Comparison of ENCODE assay signal across 15 cellular contexts in the genomic region with DNA sequence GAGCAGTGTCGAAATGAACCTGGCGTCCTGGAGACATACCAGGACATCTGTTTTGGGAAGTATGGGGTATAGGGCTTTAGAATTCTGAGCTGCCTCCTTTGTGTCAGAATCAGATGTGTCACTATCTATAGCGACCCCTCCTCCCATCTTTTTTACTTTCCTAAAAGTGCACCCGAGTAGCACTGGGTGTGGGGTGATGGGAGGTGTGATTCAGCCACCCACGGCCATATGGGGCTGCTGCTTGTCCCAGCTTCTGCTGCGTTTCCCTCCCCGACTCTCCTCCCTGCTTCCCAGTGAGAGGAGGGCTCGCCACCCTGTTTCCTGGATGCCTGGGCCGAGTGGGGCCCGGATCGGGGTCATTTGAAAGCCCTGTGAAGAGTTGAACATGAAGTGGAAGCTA.
DNase-seq lines count a peak whose midpoint lies in the region; ATAC-seq and TF ChIP-seq lines count a peak whose summit lies in the region.
"Had no signal": no experiment of that assay in that cellular context is flagged by ENCODE, and none has a peak within 500 bp of the region (broad histone marks: within the 10 kb centered on the region; RNA-seq: fewer than 3 reads in every experiment).

No MANE protein-coding gene starts in this region.

- no peaks in the 10 kb centered on the region for H3K36me3 Mint-ChIP-seq in GM23338 (ENCODE audit: low read depth)
- H3K36me3 Mint-ChIP-seq: CD8-positive, alpha-beta T cell had no signal

- H3K4me3 Mint-ChIP-seq in GM23338 = no peak overlapping the region
- H3K4me3 Mint-ChIP-seq: B cell; CD8-positive, alpha-beta T cell had no signal

- DNase-seq in anterior cingulate cortex (lab: John Stamatoyannopoulos, UW) (peak in 39 of 58 donors; percentile 1 to 72 (median 26)), head of caudate nucleus (peak; percentile 19 to 85 (median 54)), occipital lobe (lab: John Stamatoyannopoulos, UW) (peak; percentile 51), pons (ENCODE audit: low spot score) (no peak), NCI-H774 (lab: John Stamatoyannopoulos, UW) (no peak), GM23338 (ENCODE audit: low spot score) (no peak)
- DNase-seq: 8988T; Calu3; CD8-positive, alpha-beta T cell; DMS79 treated with DMSO at 0.1 percent for 48 hours; GF-D8 had no signal

- no peaks in the 10 kb centered on the region for H3K36me3 ChIP-seq in GM23338 (ENCODE audit: insufficient read depth)
- H3K36me3 ChIP-seq: BLaER1 treated with 17β-estradiol and CSF1 and Interleukin-3, amounts not matched to agents 10 nM and 100 nM; HAP-1 had no signal

- 0 out of 2 replicates have a peak, but pooled peaks cover 2% of the 10 kb centered on the region for H3K9me2 ChIP-seq in GM23338 (ENCODE audit: insufficient read depth)

- no peaks in the 10 kb centered on the region for H3K27me3 Mint-ChIP-seq in GM23338 (ENCODE audit: insufficient read depth, low read depth, poor library complexity)
- H3K27me3 Mint-ChIP-seq: B cell had no signal

- H3K27ac ChIP-seq in GM23338 (ENCODE audit: low read depth) = no peak overlapping the region
- H3K27ac ChIP-seq: BLaER1 treated with 17β-estradiol and CSF1 and Interleukin-3, amounts not matched to agents 10 nM and 100 nM had no signal

- intact Hi-C loops in head of caudate nucleus (cut with DNase I) = no loop called here

- no peak overlapping the region for H3K4me3 ChIP-seq in GM23338
- H3K4me3 ChIP-seq: BLaER1 treated with 17β-estradiol and CSF1 and Interleukin-3, amounts not matched to agents 10 nM and 100 nM; HAP-1 had no signal

- H3K4me1 ChIP-seq in GM23338 (ENCODE audit: insufficient read depth) = no peaks in the 10 kb centered on the region
- H3K4me1 ChIP-seq: HAP-1 had no signal

- H3K27me3 ChIP-seq in GM23338 (ENCODE audit: insufficient read depth) = no peaks in the 10 kb centered on the region
- H3K27me3 ChIP-seq: BLaER1 treated with 17β-estradiol and CSF1 and Interleukin-3, amounts not matched to agents 10 nM and 100 nM had no signal

- no peaks in the 10 kb centered on the region for H3K79me2 ChIP-seq in GM23338 (replicated peaks; ENCODE audit: insufficient read depth)

- H3F3A ChIP-seq in GM23338 (replicated peaks; ENCODE audit: low read depth) = no peaks in the 10 kb centered on the region

- peaks cover 12% of the 10 kb centered on the region for H3K4me1 Mint-ChIP-seq in GM23338
- H3K4me1 Mint-ChIP-seq: B cell had no signal

- H3K9me3 Mint-ChIP-seq in GM23338 = no peaks in the 10 kb centered on the region
- H3K9me3 Mint-ChIP-seq: CD8-positive, alpha-beta T cell had no signal

- no peak for ATAC-seq in HG03196 (IDR thresholded peaks at IDR 0.05; ENCODE audit: unreplicated experiment)
- ATAC-seq in GM23338 = no peak
- ATAC-seq: CD8-positive, alpha-beta T cell had no signal

- H3K27ac Mint-ChIP-seq in GM23338 = no peak overlapping the region
- H3K27ac Mint-ChIP-seq: B cell; CD8-positive, alpha-beta T cell had no signal

- H2AFZ ChIP-seq in GM23338 = no peak overlapping the region

- H4K20me1 ChIP-seq in GM23338 (replicated peaks; ENCODE audit: insufficient read depth) = no peaks in the 10 kb centered on the region
- H4K20me1 ChIP-seq: BLaER1 treated with 17β-estradiol and CSF1 and Interleukin-3, amounts not matched to agents 10 nM and 100 nM had no signal

- no peak for TF ChIP-seq CTCF in GM23338 (conservative IDR thresholded peaks at IDR 0.05; ENCODE audit: low read depth in 2 of 2)

- no peak overlapping the region for H3K4me2 ChIP-seq in GM23338
- H3K4me2 ChIP-seq: BLaER1 treated with 17β-estradiol and CSF1 and Interleukin-3, amounts not matched to agents 10 nM and 100 nM had no signal

TF ChIP-seq in GM23338, 12 proteins besides CTCF, POLR2A, EP300 and RAD21:
- TF ChIP-seq, protein P1, sequence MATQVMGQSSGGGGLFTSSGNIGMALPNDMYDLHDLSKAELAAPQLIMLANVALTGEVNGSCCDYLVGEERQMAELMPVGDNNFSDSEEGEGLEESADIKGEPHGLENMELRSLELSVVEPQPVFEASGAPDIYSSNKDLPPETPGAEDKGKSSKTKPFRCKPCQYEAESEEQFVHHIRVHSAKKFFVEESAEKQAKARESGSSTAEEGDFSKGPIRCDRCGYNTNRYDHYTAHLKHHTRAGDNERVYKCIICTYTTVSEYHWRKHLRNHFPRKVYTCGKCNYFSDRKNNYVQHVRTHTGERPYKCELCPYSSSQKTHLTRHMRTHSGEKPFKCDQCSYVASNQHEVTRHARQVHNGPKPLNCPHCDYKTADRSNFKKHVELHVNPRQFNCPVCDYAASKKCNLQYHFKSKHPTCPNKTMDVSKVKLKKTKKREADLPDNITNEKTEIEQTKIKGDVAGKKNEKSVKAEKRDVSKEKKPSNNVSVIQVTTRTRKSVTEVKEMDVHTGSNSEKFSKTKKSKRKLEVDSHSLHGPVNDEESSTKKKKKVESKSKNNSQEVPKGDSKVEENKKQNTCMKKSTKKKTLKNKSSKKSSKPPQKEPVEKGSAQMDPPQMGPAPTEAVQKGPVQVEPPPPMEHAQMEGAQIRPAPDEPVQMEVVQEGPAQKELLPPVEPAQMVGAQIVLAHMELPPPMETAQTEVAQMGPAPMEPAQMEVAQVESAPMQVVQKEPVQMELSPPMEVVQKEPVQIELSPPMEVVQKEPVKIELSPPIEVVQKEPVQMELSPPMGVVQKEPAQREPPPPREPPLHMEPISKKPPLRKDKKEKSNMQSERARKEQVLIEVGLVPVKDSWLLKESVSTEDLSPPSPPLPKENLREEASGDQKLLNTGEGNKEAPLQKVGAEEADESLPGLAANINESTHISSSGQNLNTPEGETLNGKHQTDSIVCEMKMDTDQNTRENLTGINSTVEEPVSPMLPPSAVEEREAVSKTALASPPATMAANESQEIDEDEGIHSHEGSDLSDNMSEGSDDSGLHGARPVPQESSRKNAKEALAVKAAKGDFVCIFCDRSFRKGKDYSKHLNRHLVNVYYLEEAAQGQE (IDR thresholded peaks at IDR 0.05; ENCODE audit: unreplicated experiment) = no peak
- TF ChIP-seq EZH2 (IDR thresholded peaks at IDR 0.05; ENCODE audit: low read depth, unreplicated experiment) (no peak), JUNB (IDR thresholded peaks at IDR 0.05; ENCODE audit: unreplicated experiment) (no peak), ZNF114 (CRISPR knock-in tag; IDR thresholded peaks at IDR 0.05) (no peak)
- TF ChIP-seq, protein P2, sequence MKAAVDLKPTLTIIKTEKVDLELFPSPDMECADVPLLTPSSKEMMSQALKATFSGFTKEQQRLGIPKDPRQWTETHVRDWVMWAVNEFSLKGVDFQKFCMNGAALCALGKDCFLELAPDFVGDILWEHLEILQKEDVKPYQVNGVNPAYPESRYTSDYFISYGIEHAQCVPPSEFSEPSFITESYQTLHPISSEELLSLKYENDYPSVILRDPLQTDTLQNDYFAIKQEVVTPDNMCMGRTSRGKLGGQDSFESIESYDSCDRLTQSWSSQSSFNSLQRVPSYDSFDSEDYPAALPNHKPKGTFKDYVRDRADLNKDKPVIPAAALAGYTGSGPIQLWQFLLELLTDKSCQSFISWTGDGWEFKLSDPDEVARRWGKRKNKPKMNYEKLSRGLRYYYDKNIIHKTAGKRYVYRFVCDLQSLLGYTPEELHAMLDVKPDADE (IDR thresholded peaks at IDR 0.05) = no peak

Comparison
In these comparisons a context has a peak if more than half of its experiments do, and no peak if none do; other contexts are left out.
1. DNase-seq: peak in anterior cingulate cortex (39 of 58), head of caudate nucleus (42 of 42) and occipital lobe (single experiment); none in pons (single experiment), NCI-H774 (single experiment) and GM23338 (single experiment).